In the genomic region with DNA sequence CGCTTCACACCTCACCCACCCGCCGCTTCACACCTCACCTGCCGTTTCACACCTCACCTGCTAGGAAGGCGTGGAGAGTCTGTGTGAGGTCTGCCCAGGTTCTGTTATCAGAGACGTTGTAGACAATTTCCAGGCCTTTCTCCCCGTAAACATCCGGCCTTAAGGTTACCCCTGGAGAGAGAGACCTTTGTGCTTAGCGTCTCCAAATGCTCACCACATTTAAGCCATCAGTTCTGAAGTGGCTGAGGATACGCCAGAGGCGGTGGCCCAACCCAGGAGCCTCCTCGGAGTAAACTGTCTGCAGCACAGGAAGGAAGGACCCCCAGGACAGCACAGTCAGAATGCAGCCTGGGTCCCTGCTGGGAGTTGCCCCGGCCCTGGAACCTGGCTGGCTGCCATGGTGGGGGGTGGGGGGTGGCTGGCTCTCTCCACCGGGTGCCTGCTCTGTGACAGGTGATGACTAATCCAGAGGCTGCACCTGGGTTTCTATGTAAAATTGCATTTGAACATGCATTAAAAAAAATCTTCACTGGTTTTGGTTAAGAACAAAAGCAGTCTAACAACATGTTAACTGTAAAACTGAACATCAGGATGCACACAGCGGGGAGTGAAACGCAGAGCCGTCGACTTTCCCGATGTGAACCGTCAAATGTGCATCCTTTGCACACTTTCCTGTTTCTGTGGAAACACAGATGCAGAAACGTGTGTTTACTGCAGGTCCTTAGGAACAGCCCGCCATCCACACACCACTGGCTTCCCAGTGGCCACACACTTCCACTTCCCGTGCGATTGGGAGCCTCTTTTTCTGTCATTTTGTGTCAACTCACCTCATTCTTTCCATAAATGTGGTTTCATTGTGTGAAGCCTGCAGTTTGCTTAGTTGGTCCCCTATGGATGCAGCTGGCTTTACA, we compare ENCODE assay signal across 10 cellular contexts. TPM values are rescaled to one million over a fixed set of nuclear protein-coding genes. Genes with fewer than 3 reads are reported as not detected.
DNase-seq lines count a peak whose midpoint lies in the region; ATAC-seq and TF ChIP-seq lines count a peak whose summit lies in the region.
"Had no signal": no experiment of that assay in that cellular context is flagged by ENCODE, and none has a peak within 500 bp of the region (broad histone marks: within the 10 kb centered on the region; RNA-seq: fewer than 3 reads in every experiment).

No MANE protein-coding gene starts in this region.

- no peak for TF ChIP-seq CTCF in osteocyte (IDR thresholded peaks at IDR 0.05)
- TF ChIP-seq CTCF in chondrocyte (IDR thresholded peaks at IDR 0.05) = no peak

- ATAC-seq in activated CD4-positive, alpha-beta T cell treated with anti-CD3 and anti-CD28 coated beads for 36 hours = peak; percentile 55
- peak; percentile 59 for ATAC-seq in central memory CD8-positive, alpha-beta T cell (replicated peaks; ENCODE audit: extremely low read depth, poor library complexity, severe bottlenecking)

- POLR2A ChIA-PET in activated CD4-positive, alpha-beta T cell treated with anti-CD3 and anti-CD28 coated beads for 36 hours (lab: Charles Lee) = no interaction called here

- peak; percentile 45 for DNase-seq in activated CD4-positive, alpha-beta T cell treated with anti-CD3 and anti-CD28 coated beads for 36 hours
- DNase-seq in activated CD4-positive, alpha-beta T cell treated with anti-CD3 and anti-CD28 coated beads, Interleukin-2, amount 50 U/mL, for 48 hours = no peak
- DNase-seq in NCI-H1417 (lab: John Stamatoyannopoulos, UW) (peak; percentile 38 to 94 (median 87)), osteocyte (ENCODE audit: extremely low spot score, unreplicated experiment) (no peak), chondrocyte (ENCODE audit: low spot score) (no peak), RKO (ENCODE audit: low spot score) (no peak), DMS 273 treated with DMSO at 0.1 percent for 48 hours (lab: John Stamatoyannopoulos, UW) (no peak)
- no peak for DNase-seq in central memory CD8-positive, alpha-beta T cell (ENCODE audit: low spot score in 2 of 2)
- DNase-seq: NCI-H2029 treated with DMSO at 0.1 percent for 48 hours had no signal

- no peak overlapping the region for H3K27ac Mint-ChIP-seq in activated CD4-positive, alpha-beta T cell treated with anti-CD3 and anti-CD28 coated beads for 36 hours
- H3K27ac Mint-ChIP-seq in central memory CD8-positive, alpha-beta T cell (ENCODE audit: low read depth) = peak overlapping the region; percentile 70
- peak overlapping the region; percentile 41 for H3K27ac Mint-ChIP-seq in osteocyte (ENCODE audit: unreplicated experiment)
- no peak overlapping the region for H3K27ac Mint-ChIP-seq in chondrocyte (ENCODE audit: unreplicated experiment)

- no peak overlapping the region for H3K4me3 Mint-ChIP-seq in activated CD4-positive, alpha-beta T cell treated with anti-CD3 and anti-CD28 coated beads for 36 hours
- peak overlapping the region; percentile 51 for H3K4me3 Mint-ChIP-seq in central memory CD8-positive, alpha-beta T cell
- no peak overlapping the region for H3K4me3 Mint-ChIP-seq in osteocyte (ENCODE audit: unreplicated experiment)
- no peak overlapping the region for H3K4me3 Mint-ChIP-seq in chondrocyte (ENCODE audit: unreplicated experiment)

- H3K4me1 Mint-ChIP-seq in activated CD4-positive, alpha-beta T cell treated with anti-CD3 and anti-CD28 coated beads for 36 hours = peaks cover 6% of the 10 kb centered on the region
- peaks cover 16% of the 10 kb centered on the region for H3K4me1 Mint-ChIP-seq in central memory CD8-positive, alpha-beta T cell
- H3K4me1 Mint-ChIP-seq in osteocyte (ENCODE audit: unreplicated experiment) (peaks cover 18% of the 10 kb centered on the region), chondrocyte (ENCODE audit: low read depth) (peaks cover 18% of the 10 kb centered on the region)

- CTCF ChIA-PET in activated CD4-positive, alpha-beta T cell treated with anti-CD3 and anti-CD28 coated beads for 36 hours (lab: Charles Lee) = interaction anchor here (0.6 kb wide), 1 partner anchor 129 kb away, joined by 3 read pairs; no protein-coding TSS in a partner anchor

- no peaks in the 10 kb centered on the region for H3K36me3 Mint-ChIP-seq in activated CD4-positive, alpha-beta T cell treated with anti-CD3 and anti-CD28 coated beads for 36 hours (ENCODE audit: low read depth)
- H3K36me3 Mint-ChIP-seq in central memory CD8-positive, alpha-beta T cell (ENCODE audit: insufficient read depth) = peaks cover 1% of the 10 kb centered on the region
- H3K36me3 Mint-ChIP-seq in osteocyte (ENCODE audit: unreplicated experiment) (no peaks in the 10 kb centered on the region), chondrocyte (ENCODE audit: low read depth) (no peaks in the 10 kb centered on the region)

- no peaks in the 10 kb centered on the region for H3K27me3 Mint-ChIP-seq in activated CD4-positive, alpha-beta T cell treated with anti-CD3 and anti-CD28 coated beads for 36 hours
- H3K27me3 Mint-ChIP-seq in central memory CD8-positive, alpha-beta T cell = no peaks in the 10 kb centered on the region
- no peaks in the 10 kb centered on the region for H3K27me3 Mint-ChIP-seq in osteocyte (ENCODE audit: unreplicated experiment)
- H3K27me3 Mint-ChIP-seq in chondrocyte (ENCODE audit: low read depth) = no peaks in the 10 kb centered on the region

- intact Hi-C loops in activated CD4-positive, alpha-beta T cell treated with anti-CD3 and anti-CD28 coated beads for 36 hours (cut with DNase I, micrococcal nuclease) = no loop called here

- no peaks in the 10 kb centered on the region for H3K9me3 Mint-ChIP-seq in activated CD4-positive, alpha-beta T cell treated with anti-CD3 and anti-CD28 coated beads for 36 hours (ENCODE audit: low read depth)
- H3K9me3 Mint-ChIP-seq in central memory CD8-positive, alpha-beta T cell = no peaks in the 10 kb centered on the region
- H3K9me3 Mint-ChIP-seq in osteocyte (ENCODE audit: unreplicated experiment) (no peaks in the 10 kb centered on the region), chondrocyte (ENCODE audit: low read depth) (no peaks in the 10 kb centered on the region)

RNA-seq across cellular contexts. Expression of gene ATP4B, which starts 4.5 kb away (rescaled TPM):
- not detected for total RNA-seq in activated CD4-positive, alpha-beta T cell treated with anti-CD3 and anti-CD28 coated beads for 36 hours
- not detected in 2 replicates for total RNA-seq in osteocyte
- not detected in 3 replicates for total RNA-seq in chondrocyte
- total RNA-seq: lower leg skin had no signal

RNA-seq across cellular contexts. Expression of gene GRK1, which starts 13.5 kb away (rescaled TPM):
- total RNA-seq in activated CD4-positive, alpha-beta T cell treated with anti-CD3 and anti-CD28 coated beads for 36 hours = under 1 TPM; 0.16 to 0.21 TPM
- total RNA-seq in osteocyte = 0.24 TPM in 1 of 2 replicates, not detected in the other
- total RNA-seq in chondrocyte = 0.07 TPM in 1 of 3 replicates, not detected in the others
- total RNA-seq: lower leg skin had no signal

Comparison
In these comparisons a context has a peak if more than half of its experiments do, and no peak if none do; other contexts are left out.
1. DNase-seq: peak in activated CD4-positive, alpha-beta T cell treated with anti-CD3 and anti-CD28 coated beads for 36 hours (single experiment) and NCI-H1417 (3 of 3); none in activated CD4-positive, alpha-beta T cell treated with anti-CD3 and anti-CD28 coated beads, Interleukin-2, amount 50 U/mL, for 48 hours (0 of 2), central memory CD8-positive, alpha-beta T cell (0 of 2), osteocyte (single experiment), chondrocyte (single experiment), RKO (single experiment) and DMS 273 treated with DMSO at 0.1 percent for 48 hours (single experiment).
2. H3K27ac Mint-ChIP-seq: peak in central memory CD8-positive, alpha-beta T cell (single experiment) and osteocyte (single experiment); none in activated CD4-positive, alpha-beta T cell treated with anti-CD3 and anti-CD28 coated beads for 36 hours (single experiment) and chondrocyte (single experiment).